Comparison of ENCODE assay signal across 13 cellular contexts in the genomic region with DNA sequence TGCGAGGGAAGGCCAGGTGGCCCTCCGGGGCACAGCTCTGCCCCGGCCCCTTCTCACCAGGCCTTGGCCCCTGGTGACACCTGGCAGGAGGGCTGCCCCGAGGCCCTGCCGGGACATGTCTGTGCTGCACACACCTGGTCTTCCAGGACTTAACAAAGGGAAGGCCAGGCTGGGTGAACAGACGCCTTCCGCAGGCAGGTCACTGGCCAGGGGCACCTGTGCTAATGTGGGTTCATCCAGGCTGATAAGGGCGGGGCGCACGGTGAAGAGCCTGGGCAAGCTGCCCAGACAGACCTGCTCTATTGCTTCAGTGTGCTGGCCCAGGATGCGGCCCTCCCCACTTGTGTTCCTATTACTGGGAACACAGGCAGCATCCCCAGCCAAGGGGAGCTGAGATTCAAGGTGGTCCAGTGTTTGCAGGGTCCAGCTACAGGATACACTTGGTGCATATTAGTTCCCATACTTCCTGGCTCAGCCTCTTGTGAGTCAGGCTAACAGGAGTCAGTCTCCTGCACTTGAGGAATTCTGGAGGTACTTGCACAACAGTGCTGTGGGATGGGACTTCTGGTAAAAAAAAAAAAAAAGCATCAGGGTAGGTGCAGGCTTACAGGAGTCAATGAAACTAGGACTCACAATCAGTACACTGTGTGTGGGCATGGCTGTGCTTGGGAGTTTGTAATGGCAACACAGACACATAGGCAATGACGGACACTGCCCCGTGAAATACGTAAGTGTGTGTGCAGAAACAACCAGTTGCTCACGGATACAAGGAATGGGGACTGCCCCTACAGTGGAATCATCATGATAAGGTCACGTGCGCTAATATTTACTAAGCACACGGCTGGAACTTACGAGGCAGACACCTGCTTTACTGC.
DNase-seq lines count a peak whose midpoint lies in the region; ATAC-seq and TF ChIP-seq lines count a peak whose summit lies in the region.
"Had no signal": no experiment of that assay in that cellular context is flagged by ENCODE, and none has a peak within 500 bp of the region (broad histone marks: within the 10 kb centered on the region; RNA-seq: fewer than 3 reads in every experiment).

No MANE protein-coding gene starts in this region.

- no peaks in the 10 kb centered on the region for H3K27me3 ChIP-seq in dorsolateral prefrontal cortex
- no peaks in the 10 kb centered on the region for H3K27me3 ChIP-seq in trophoblast cell (ENCODE audit: insufficient read depth, low read length)
- H3K27me3 ChIP-seq: neutrophil had no signal

- no peak overlapping the region for H2BK12ac ChIP-seq in trophoblast cell (ENCODE audit: low read length)

- H3K27ac ChIP-seq in dorsolateral prefrontal cortex: peak overlapping the region in 46 of 59 donors; percentile 5 to 87 (median 59)
- no peak overlapping the region for H3K27ac ChIP-seq in trophoblast cell (ENCODE audit: low read depth, low read length)
- H3K27ac ChIP-seq: neutrophil had no signal

- H2BK5ac ChIP-seq in trophoblast cell (ENCODE audit: low read depth, low read length, poor library complexity): no peak overlapping the region

- no peak overlapping the region for H4K8ac ChIP-seq in trophoblast cell (ENCODE audit: low read depth, low read length)

- no peak overlapping the region for H3K4me2 ChIP-seq in trophoblast cell (ENCODE audit: low read length)

- intact Hi-C loops in dorsolateral prefrontal cortex (cut with DNase I): loop anchor here (5.0 to 10.0 kb wide), 2 partner anchors 72 to 134 kb away; no protein-coding TSS in a partner anchor

- H3K79me2 ChIP-seq in trophoblast cell (ENCODE audit: control insufficient read depth, insufficient read depth, low read length, poor library complexity): no peaks in the 10 kb centered on the region

- H3K4me3 ChIP-seq in dorsolateral prefrontal cortex (no peak overlapping the region), trophoblast cell (ENCODE audit: low read depth, low read length) (no peak overlapping the region)
- H3K4me3 ChIP-seq: GM12878 had no signal

- no peak overlapping the region for H2AFZ ChIP-seq in trophoblast cell (ENCODE audit: insufficient read depth, low read length, poor library complexity)

- no peak overlapping the region for H3K4ac ChIP-seq in trophoblast cell (ENCODE audit: low read depth, low read length)

- no peak overlapping the region for H4K91ac ChIP-seq in trophoblast cell (ENCODE audit: low read depth, low read length)

- no peaks in the 10 kb centered on the region for H3K9me3 ChIP-seq in trophoblast cell (ENCODE audit: insufficient read depth, low read depth, low read length)
- H3K9me3 ChIP-seq: neutrophil had no signal

- no peak overlapping the region for H2AK5ac ChIP-seq in trophoblast cell (ENCODE audit: low read length)

- H3K18ac ChIP-seq in trophoblast cell (ENCODE audit: low read length): no peak overlapping the region

- no peak overlapping the region for H2BK120ac ChIP-seq in trophoblast cell (ENCODE audit: insufficient read depth, low read length, poor library complexity)

- DNase-seq in DMS53 (lab: John Stamatoyannopoulos, UW): peak; percentile 99
- DNase-seq in NCI-H2196 (lab: John Stamatoyannopoulos, UW; ENCODE audit: unreplicated experiment): peak; percentile 93
- DNase-seq in dorsolateral prefrontal cortex: peak in 1 of 10 donors; percentile 55
- peak; percentile 90 to 94 for DNase-seq in trophoblast cell
- DNase-seq in iPS-NIHi7 (ENCODE audit: extremely low spot score): no peak
- no peak for DNase-seq in cortex of kidney (lab: John Stamatoyannopoulos, UW)
- DNase-seq: CD8-positive, alpha-beta memory T cell; stimulated activated CD4-positive, alpha-beta T cell treated with anti-CD3 and anti-CD28 coated beads, Interleukin-4, amount 100 ng/mL, for 24 hours; T1000 had no signal

- no CpG with 5 or more reads among the region's 19 CpGs for WGBS in trophoblast cell (ENCODE audit: extremely low coverage, insufficient coverage, insufficient read length)

- H3K36me3 ChIP-seq in trophoblast cell (ENCODE audit: control insufficient read depth in 1 of 2, insufficient read depth in 2 of 2, low read length in 2 of 2): peaks cover 3 to 4% of the 10 kb centered on the region in 2 experiments

- TF ChIP-seq CTCF in dorsolateral prefrontal cortex (IDR thresholded peaks at IDR 0.05 in 54 of 56, conservative IDR thresholded peaks at IDR 0.05 in 2 of 56; ENCODE audit: low read depth in 1 of 56, partially characterized antibody in 56 of 56): no peak

- H3K23ac ChIP-seq in trophoblast cell (ENCODE audit: low read length): no peak overlapping the region

- H3K9ac ChIP-seq in trophoblast cell (ENCODE audit: low read length): no peak overlapping the region

- no peak overlapping the region for H3K14ac ChIP-seq in trophoblast cell (ENCODE audit: low read length)

- H3K79me1 ChIP-seq in trophoblast cell (ENCODE audit: low read length): no peaks in the 10 kb centered on the region

- ATAC-seq in GM21528 (IDR thresholded peaks at IDR 0.05; ENCODE audit: low FRiP score, unreplicated experiment) (no peak), HG02870 (IDR thresholded peaks at IDR 0.05; ENCODE audit: unreplicated experiment) (no peak)
- ATAC-seq: GM12878 had no signal

- no peaks in the 10 kb centered on the region for H3K4me1 ChIP-seq in trophoblast cell (ENCODE audit: control insufficient read depth in 1 of 2, insufficient read depth in 2 of 2, low read length in 2 of 2)

- no peak overlapping the region for H4K12ac ChIP-seq in trophoblast cell (ENCODE audit: low read depth, low read length)

Comparison
In these comparisons a context has a peak if more than half of its experiments do, and no peak if none do; other contexts are left out.
1. DNase-seq: peak in DMS53 (single experiment), NCI-H2196 (single experiment) and trophoblast cell (2 of 2); none in iPS-NIHi7 (single experiment) and cortex of kidney (single experiment).